ENCODE assay signal across 8 cellular contexts in genomic region chr7:149209518-149210269, GRCh38. TPM values are rescaled to one million over a fixed set of nuclear protein-coding genes. Genes with fewer than 3 reads are reported as not detected.
DNase-seq lines count a peak whose midpoint lies in the region; ATAC-seq, FAIRE-seq and TF ChIP-seq lines count a peak whose summit lies in the region.

No MANE protein-coding gene starts in this region.

- peaks cover 4% of the 10 kb centered on the region for H3K4me1 ChIP-seq in keratinocyte (ENCODE audit: control insufficient read depth, extremely low read depth, insufficient read depth, low read length)

- H3K9me1 ChIP-seq in keratinocyte (ENCODE audit: control insufficient read depth, extremely low read depth, insufficient read depth, low read length): peaks cover 3% of the 10 kb centered on the region

- H3K27me3 Mint-ChIP-seq in activated naive CD8-positive, alpha-beta T cell treated with anti-CD3 and anti-CD28 coated beads for 36 hours: no peaks in the 10 kb centered on the region

- peak overlapping the region; percentile 40 for H3K27ac Mint-ChIP-seq in activated naive CD8-positive, alpha-beta T cell treated with anti-CD3 and anti-CD28 coated beads for 36 hours

- TF ChIP-seq CTCF in GM10248 (IDR thresholded peaks at IDR 0.05; ENCODE audit: control extremely low read depth, extremely low read depth, low read depth, missing control alignments): peak; percentile 58
- peak; percentile 71 to 91 (median 73) for TF ChIP-seq CTCF in keratinocyte (optimal IDR thresholded peaks at IDR 0.05 in 1 of 3, IDR thresholded peaks at IDR 0.05 in 1 of 3, conservative IDR thresholded peaks at IDR 0.05 in 1 of 3; ENCODE audit: extremely low read depth in 1 of 3, insufficient read depth in 2 of 3, low read length in 3 of 3)

- peaks cover 8% of the 10 kb centered on the region for H4K20me1 ChIP-seq in keratinocyte (ENCODE audit: control insufficient read depth, extremely low read depth, insufficient read depth, low read length)

- H3K27ac ChIP-seq in keratinocyte (ENCODE audit: control insufficient read depth, insufficient read depth, low read length): no peak overlapping the region

- POLR2A ChIA-PET in GM10248 (lab: Yijun Ruan, JAX): no interaction called here

- H3K27me3 ChIP-seq in keratinocyte (ENCODE audit: control insufficient read depth, extremely low read depth, insufficient read depth, low read length): no peaks in the 10 kb centered on the region

- H3K79me2 ChIP-seq in keratinocyte (ENCODE audit: control insufficient read depth, insufficient read depth, low read length): peaks cover 16% of the 10 kb centered on the region

- H3K9ac ChIP-seq in keratinocyte (ENCODE audit: control insufficient read depth, extremely low read depth, insufficient read depth, low read length): no peak overlapping the region

- ATAC-seq in HG03432 (IDR thresholded peaks at IDR 0.05; ENCODE audit: unreplicated experiment) (peak; percentile 66), GM21381 (IDR thresholded peaks at IDR 0.05; ENCODE audit: unreplicated experiment) (no peak)

- H3K4me2 ChIP-seq in keratinocyte (ENCODE audit: control insufficient read depth, extremely low read depth, insufficient read depth, low read depth, low read length): no peak overlapping the region

- peak; percentile 43 for FAIRE-seq in keratinocyte (lab: Jason Lieb, UNC)

- H3K4me1 Mint-ChIP-seq in activated naive CD8-positive, alpha-beta T cell treated with anti-CD3 and anti-CD28 coated beads for 36 hours: peaks cover 4% of the 10 kb centered on the region

- H3K9me3 Mint-ChIP-seq in activated naive CD8-positive, alpha-beta T cell treated with anti-CD3 and anti-CD28 coated beads for 36 hours: no peaks in the 10 kb centered on the region

- H3K36me3 Mint-ChIP-seq in activated naive CD8-positive, alpha-beta T cell treated with anti-CD3 and anti-CD28 coated beads for 36 hours: peaks cover 25% of the 10 kb centered on the region

- DNase-seq in GM10248 (ENCODE audit: extremely low spot score): peak; percentile 70
- DNase-seq in SW 1271 (lab: John Stamatoyannopoulos, UW): peak; percentile 15 to 39
- peak; percentile 57 for DNase-seq in activated naive CD8-positive, alpha-beta T cell treated with anti-CD3 and anti-CD28 coated beads for 36 hours
- no peak for DNase-seq in keratinocyte (ENCODE audit: low read depth, low spot score)
- DNase-seq in stimulated activated CD8-positive, alpha-beta memory T cell treated with anti-CD3 and anti-CD28 coated beads, Interleukin-15, amount 100 ng/mL, for 4 hours (ENCODE audit: low read depth in 2 of 2): peak; percentile 14 to 44
- no peak for DNase-seq in T1000 (lab: John Stamatoyannopoulos, UW)

- H3K9me3 ChIP-seq in keratinocyte (ENCODE audit: control insufficient read depth, low read depth, low read length): no peaks in the 10 kb centered on the region

- no peak overlapping the region for H2AFZ ChIP-seq in keratinocyte (ENCODE audit: control insufficient read depth, low read length)

- H3K36me3 ChIP-seq in keratinocyte (ENCODE audit: control insufficient read depth in 2 of 2, extremely low read depth in 1 of 2, insufficient read depth in 2 of 2, low read length in 2 of 2): peaks cover 54 to 82% of the 10 kb centered on the region in 2 experiments

- CTCF ChIA-PET in GM10248 (lab: Yijun Ruan, JAX): interaction anchor here (0.7 to 3.0 kb wide), 5 partner anchors 12 to 286 kb away, joined by 3 to 15 read pairs (median 4); partner anchors contain the start of gene ZNF282

- H3K4me3 Mint-ChIP-seq in activated naive CD8-positive, alpha-beta T cell treated with anti-CD3 and anti-CD28 coated beads for 36 hours: no peak overlapping the region

- no peak overlapping the region for H3K4me3 ChIP-seq in keratinocyte (ENCODE audit: control insufficient read depth in 2 of 3, extremely low read depth in 1 of 3, insufficient read depth in 2 of 3, low read depth in 1 of 3, low read length in 3 of 3)

- dilution Hi-C loops in keratinocyte (cut with MboI; ENCODE audit: extremely low pct_ligation_motif_present, low sequenced_read_pairs): no loop called here

RNA-seq across cellular contexts. Expression of gene ZNF282, which starts 14.3 kb away (rescaled TPM):
- total RNA-seq in activated naive CD8-positive, alpha-beta T cell treated with anti-CD3 and anti-CD28 coated beads for 36 hours: 10 to 100 TPM; 30.7 to 30.8 TPM
- polyA plus RNA-seq in keratinocyte: 12.1 to 14.7 TPM (median 13.1 TPM) in 3 replicates
- 17.7 TPM for polyA plus RNA-seq in keratinocyte (2011; ENCODE audit: low read depth)
- 6.2 and 11.1 TPM in 2 replicates for polyA plus RNA-seq in keratinocyte (2011; cell fraction: cytosol; rRNA removed)
- 17.1 and 20.9 TPM in 2 replicates for polyA plus RNA-seq in keratinocyte (2011; cell fraction: nucleus; rRNA removed)
- polyA plus RNA-seq in keratinocyte (2012; ENCODE audit: low replicate concordance): 14.2 and 15.5 TPM in 2 replicates
- polyA minus RNA-seq in keratinocyte: 12.0 to 20.6 TPM (median 14.4 TPM) in 3 replicates
- polyA minus RNA-seq in keratinocyte (2011; cell fraction: cytosol; rRNA and poly(A)+ RNA removed): 26.1 TPM
- polyA minus RNA-seq in keratinocyte (2011; cell fraction: nucleus; rRNA and poly(A)+ RNA removed): 23.6 and 34.1 TPM in 2 replicates

RNA-seq across cellular contexts. Expression of gene ZNF212, which starts 29.8 kb away (rescaled TPM):
- 10 to 100 TPM; 12.5 to 14.6 TPM for total RNA-seq in activated naive CD8-positive, alpha-beta T cell treated with anti-CD3 and anti-CD28 coated beads for 36 hours
- 2.9 to 6.8 TPM (median 3.8 TPM) in 3 replicates for polyA plus RNA-seq in keratinocyte
- 9.8 TPM for polyA plus RNA-seq in keratinocyte (2011; ENCODE audit: low read depth)
- polyA plus RNA-seq in keratinocyte (2011; cell fraction: cytosol; rRNA removed): 2.8 and 3.5 TPM in 2 replicates
- 11.0 and 11.2 TPM in 2 replicates for polyA plus RNA-seq in keratinocyte (2011; cell fraction: nucleus; rRNA removed)
- polyA plus RNA-seq in keratinocyte (2012; ENCODE audit: low replicate concordance): 6.3 and 13.2 TPM in 2 replicates
- 3.0 to 4.8 TPM (median 3.7 TPM) in 3 replicates for polyA minus RNA-seq in keratinocyte
- polyA minus RNA-seq in keratinocyte (2011; cell fraction: cytosol; rRNA and poly(A)+ RNA removed): 4.4 TPM
- polyA minus RNA-seq in keratinocyte (2011; cell fraction: nucleus; rRNA and poly(A)+ RNA removed): 3.8 and 5.4 TPM in 2 replicates

RNA-seq across cellular contexts. Expression of gene ZNF783, which starts 52.3 kb away (rescaled TPM):
- 10 to 100 TPM; 14.4 to 16.2 TPM for total RNA-seq in activated naive CD8-positive, alpha-beta T cell treated with anti-CD3 and anti-CD28 coated beads for 36 hours
- 4.2 to 6.0 TPM (median 5.0 TPM) in 3 replicates for polyA plus RNA-seq in keratinocyte
- polyA plus RNA-seq in keratinocyte (2011; ENCODE audit: low read depth): 3.2 TPM
- polyA plus RNA-seq in keratinocyte (2011; cell fraction: cytosol; rRNA removed): 2.2 and 2.5 TPM in 2 replicates
- polyA plus RNA-seq in keratinocyte (2011; cell fraction: nucleus; rRNA removed): 17.2 and 24.1 TPM in 2 replicates
- polyA plus RNA-seq in keratinocyte (2012; ENCODE audit: low replicate concordance): 3.8 and 3.9 TPM in 2 replicates
- polyA minus RNA-seq in keratinocyte: 4.0 to 5.4 TPM (median 4.8 TPM) in 3 replicates
- 3.6 TPM for polyA minus RNA-seq in keratinocyte (2011; cell fraction: cytosol; rRNA and poly(A)+ RNA removed)
- polyA minus RNA-seq in keratinocyte (2011; cell fraction: nucleus; rRNA and poly(A)+ RNA removed): 6.8 and 8.3 TPM in 2 replicates

Comparison
In these comparisons a context has a peak if more than half of its experiments do, and no peak if none do; other contexts are left out.
1. DNase-seq: peak in GM10248 (single experiment), SW 1271 (2 of 2), activated naive CD8-positive, alpha-beta T cell treated with anti-CD3 and anti-CD28 coated beads for 36 hours (single experiment) and stimulated activated CD8-positive, alpha-beta memory T cell treated with anti-CD3 and anti-CD28 coated beads, Interleukin-15, amount 100 ng/mL, for 4 hours (2 of 2); none in keratinocyte (single experiment) and T1000 (single experiment).